ENCODE assay signal across 1 cellular context in the genomic region with DNA sequence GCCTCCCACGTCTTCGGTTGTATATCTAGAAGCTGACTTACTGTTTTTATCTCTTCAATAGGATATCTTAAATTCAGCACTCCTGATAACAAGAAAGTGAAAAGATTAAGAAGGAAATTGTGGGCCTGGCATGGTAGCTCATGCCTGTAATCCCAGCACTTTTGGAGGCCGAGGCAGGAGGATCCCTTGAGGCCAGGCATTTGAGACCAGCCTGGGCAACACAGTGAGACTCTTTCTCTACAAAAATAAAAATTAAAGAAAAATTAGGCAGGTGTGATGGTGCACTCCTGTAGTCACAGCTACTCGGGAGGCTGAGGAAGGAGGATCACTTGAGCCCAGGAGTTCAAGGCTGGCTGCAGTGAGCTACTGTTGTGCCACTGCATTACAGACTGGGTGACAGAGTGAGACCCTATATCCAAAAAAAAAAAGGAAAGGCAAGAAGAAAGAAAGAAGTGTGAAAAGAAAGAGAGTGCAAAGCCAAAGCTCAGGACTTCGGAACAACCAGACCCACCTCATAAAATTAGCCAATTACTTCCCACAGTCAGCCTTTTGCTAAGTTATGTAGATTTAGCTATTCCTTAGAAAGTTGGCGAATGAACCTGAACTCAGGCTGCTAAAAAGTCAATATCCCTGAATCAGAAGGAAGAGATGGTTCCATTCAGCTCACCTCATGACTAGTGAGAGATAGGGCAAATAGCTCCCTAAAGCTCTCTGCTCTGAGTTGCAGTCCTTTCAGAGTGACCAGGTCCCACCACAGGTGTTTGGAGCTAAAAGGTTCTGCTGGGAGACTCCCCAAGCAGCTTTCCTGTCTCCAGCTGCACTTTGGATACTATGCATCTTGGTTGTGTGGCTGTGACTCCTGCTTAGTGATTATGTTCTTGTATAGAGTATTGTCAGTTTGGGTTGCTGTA.
A peak's percentile ranks its signal among the peaks of the same experiment; 100 is the strongest.
TF ChIP-seq lines count a peak whose summit lies in the region.

No MANE protein-coding gene starts in this region.

TF ChIP-seq in HepG2, 621 proteins besides CTCF, POLR2A, EP300 and RAD21 (continued from another document and continues in another):
- TF ChIP-seq CEBPB (IDR thresholded peaks at IDR 0.05; ENCODE audit: borderline replicate concordance, low read depth, low read length) (no peak), SP2 (CRISPR knock-in tag; IDR thresholded peaks at IDR 0.05) (no peak), SNAI1 (CRISPR knock-in tag; IDR thresholded peaks at IDR 0.05; ENCODE audit: borderline replicate concordance) (no peak), ZFP90 (CRISPR knock-in tag; IDR thresholded peaks at IDR 0.05; ENCODE audit: borderline replicate concordance) (no peak), POLR2AphosphoS5 (IDR thresholded peaks at IDR 0.05; ENCODE audit: low read depth, low read length) (peak; percentile 63; the same call in 1 of the 2 replicates), ZKSCAN1 (IDR thresholded peaks at IDR 0.05; ENCODE audit: low read length) (no peak), ZNF432 (CRISPR knock-in tag; IDR thresholded peaks at IDR 0.05; ENCODE audit: borderline replicate concordance) (no peak), TCF12 (IDR thresholded peaks at IDR 0.05) (no peak), TCF12 (CRISPR knock-in tag; IDR thresholded peaks at IDR 0.05) (no peak), ZNF577 (CRISPR knock-in tag; IDR thresholded peaks at IDR 0.05; ENCODE audit: borderline replicate concordance, low read depth) (no peak), ZBTB3 (CRISPR knock-in tag; IDR thresholded peaks at IDR 0.05; ENCODE audit: borderline replicate concordance, low read depth) (no peak), CAMTA2 (CRISPR knock-in tag; IDR thresholded peaks at IDR 0.05; ENCODE audit: borderline replicate concordance) (no peak), EEA1 (CRISPR knock-in tag; IDR thresholded peaks at IDR 0.05; ENCODE audit: borderline replicate concordance) (no peak), ZNF572 (CRISPR knock-in tag; IDR thresholded peaks at IDR 0.05) (no peak), BRD4 (CRISPR knock-in tag; IDR thresholded peaks at IDR 0.05) (no peak), CHD4 (IDR thresholded peaks at IDR 0.05; ENCODE audit: borderline replicate concordance, low read length) (no peak), ZNF264 (CRISPR knock-in tag; IDR thresholded peaks at IDR 0.05) (no peak)
- TF ChIP-seq, protein P1, sequence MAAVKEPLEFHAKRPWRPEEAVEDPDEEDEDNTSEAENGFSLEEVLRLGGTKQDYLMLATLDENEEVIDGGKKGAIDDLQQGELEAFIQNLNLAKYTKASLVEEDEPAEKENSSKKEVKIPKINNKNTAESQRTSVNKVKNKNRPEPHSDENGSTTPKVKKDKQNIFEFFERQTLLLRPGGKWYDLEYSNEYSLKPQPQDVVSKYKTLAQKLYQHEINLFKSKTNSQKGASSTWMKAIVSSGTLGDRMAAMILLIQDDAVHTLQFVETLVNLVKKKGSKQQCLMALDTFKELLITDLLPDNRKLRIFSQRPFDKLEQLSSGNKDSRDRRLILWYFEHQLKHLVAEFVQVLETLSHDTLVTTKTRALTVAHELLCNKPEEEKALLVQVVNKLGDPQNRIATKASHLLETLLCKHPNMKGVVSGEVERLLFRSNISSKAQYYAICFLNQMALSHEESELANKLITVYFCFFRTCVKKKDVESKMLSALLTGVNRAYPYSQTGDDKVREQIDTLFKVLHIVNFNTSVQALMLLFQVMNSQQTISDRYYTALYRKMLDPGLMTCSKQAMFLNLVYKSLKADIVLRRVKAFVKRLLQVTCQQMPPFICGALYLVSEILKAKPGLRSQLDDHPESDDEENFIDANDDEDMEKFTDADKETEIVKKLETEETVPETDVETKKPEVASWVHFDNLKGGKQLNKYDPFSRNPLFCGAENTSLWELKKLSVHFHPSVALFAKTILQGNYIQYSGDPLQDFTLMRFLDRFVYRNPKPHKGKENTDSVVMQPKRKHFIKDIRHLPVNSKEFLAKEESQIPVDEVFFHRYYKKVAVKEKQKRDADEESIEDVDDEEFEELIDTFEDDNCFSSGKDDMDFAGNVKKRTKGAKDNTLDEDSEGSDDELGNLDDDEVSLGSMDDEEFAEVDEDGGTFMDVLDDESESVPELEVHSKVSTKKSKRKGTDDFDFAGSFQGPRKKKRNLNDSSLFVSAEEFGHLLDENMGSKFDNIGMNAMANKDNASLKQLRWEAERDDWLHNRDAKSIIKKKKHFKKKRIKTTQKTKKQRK (IDR thresholded peaks at IDR 0.05; ENCODE audit: low read length) = no peak
- TF ChIP-seq, protein P2, sequence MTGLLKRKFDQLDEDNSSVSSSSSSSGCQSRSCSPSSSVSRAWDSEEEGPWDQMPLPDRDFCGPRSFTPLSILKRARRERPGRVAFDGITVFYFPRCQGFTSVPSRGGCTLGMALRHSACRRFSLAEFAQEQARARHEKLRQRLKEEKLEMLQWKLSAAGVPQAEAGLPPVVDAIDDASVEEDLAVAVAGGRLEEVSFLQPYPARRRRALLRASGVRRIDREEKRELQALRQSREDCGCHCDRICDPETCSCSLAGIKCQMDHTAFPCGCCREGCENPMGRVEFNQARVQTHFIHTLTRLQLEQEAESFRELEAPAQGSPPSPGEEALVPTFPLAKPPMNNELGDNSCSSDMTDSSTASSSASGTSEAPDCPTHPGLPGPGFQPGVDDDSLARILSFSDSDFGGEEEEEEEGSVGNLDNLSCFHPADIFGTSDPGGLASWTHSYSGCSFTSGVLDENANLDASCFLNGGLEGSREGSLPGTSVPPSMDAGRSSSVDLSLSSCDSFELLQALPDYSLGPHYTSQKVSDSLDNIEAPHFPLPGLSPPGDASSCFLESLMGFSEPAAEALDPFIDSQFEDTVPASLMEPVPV (CRISPR knock-in tag; IDR thresholded peaks at IDR 0.05) = no peak
- TF ChIP-seq, protein P3, sequence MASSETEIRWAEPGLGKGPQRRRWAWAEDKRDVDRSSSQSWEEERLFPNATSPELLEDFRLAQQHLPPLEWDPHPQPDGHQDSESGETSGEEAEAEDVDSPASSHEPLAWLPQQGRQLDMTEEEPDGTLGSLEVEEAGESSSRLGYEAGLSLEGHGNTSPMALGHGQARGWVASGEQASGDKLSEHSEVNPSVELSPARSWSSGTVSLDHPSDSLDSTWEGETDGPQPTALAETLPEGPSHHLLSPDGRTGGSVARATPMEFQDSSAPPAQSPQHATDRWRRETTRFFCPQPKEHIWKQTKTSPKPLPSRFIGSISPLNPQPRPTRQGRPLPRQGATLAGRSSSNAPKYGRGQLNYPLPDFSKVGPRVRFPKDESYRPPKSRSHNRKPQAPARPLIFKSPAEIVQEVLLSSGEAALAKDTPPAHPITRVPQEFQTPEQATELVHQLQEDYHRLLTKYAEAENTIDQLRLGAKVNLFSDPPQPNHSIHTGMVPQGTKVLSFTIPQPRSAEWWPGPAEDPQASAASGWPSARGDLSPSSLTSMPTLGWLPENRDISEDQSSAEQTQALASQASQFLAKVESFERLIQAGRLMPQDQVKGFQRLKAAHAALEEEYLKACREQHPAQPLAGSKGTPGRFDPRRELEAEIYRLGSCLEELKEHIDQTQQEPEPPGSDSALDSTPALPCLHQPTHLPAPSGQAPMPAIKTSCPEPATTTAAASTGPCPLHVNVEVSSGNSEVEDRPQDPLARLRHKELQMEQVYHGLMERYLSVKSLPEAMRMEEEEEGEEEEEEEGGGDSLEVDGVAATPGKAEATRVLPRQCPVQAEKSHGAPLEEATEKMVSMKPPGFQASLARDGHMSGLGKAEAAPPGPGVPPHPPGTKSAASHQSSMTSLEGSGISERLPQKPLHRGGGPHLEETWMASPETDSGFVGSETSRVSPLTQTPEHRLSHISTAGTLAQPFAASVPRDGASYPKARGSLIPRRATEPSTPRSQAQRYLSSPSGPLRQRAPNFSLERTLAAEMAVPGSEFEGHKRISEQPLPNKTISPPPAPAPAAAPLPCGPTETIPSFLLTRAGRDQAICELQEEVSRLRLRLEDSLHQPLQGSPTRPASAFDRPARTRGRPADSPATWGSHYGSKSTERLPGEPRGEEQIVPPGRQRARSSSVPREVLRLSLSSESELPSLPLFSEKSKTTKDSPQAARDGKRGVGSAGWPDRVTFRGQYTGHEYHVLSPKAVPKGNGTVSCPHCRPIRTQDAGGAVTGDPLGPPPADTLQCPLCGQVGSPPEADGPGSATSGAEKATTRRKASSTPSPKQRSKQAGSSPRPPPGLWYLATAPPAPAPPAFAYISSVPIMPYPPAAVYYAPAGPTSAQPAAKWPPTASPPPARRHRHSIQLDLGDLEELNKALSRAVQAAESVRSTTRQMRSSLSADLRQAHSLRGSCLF (CRISPR knock-in tag; IDR thresholded peaks at IDR 0.05; ENCODE audit: borderline replicate concordance) = no peak
- TF ChIP-seq, protein P4, sequence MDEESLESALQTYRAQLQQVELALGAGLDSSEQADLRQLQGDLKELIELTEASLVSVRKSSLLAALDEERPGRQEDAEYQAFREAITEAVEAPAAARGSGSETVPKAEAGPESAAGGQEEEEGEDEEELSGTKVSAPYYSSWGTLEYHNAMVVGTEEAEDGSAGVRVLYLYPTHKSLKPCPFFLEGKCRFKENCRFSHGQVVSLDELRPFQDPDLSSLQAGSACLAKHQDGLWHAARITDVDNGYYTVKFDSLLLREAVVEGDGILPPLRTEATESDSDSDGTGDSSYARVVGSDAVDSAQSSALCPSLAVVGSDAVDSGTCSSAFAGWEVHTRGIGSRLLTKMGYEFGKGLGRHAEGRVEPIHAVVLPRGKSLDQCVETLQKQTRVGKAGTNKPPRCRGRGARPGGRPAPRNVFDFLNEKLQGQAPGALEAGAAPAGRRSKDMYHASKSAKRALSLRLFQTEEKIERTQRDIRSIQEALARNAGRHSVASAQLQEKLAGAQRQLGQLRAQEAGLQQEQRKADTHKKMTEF (CRISPR knock-in tag; IDR thresholded peaks at IDR 0.05) = peak; percentile 18; the same call in 1 of the 2 replicates
- TF ChIP-seq, protein P5, sequence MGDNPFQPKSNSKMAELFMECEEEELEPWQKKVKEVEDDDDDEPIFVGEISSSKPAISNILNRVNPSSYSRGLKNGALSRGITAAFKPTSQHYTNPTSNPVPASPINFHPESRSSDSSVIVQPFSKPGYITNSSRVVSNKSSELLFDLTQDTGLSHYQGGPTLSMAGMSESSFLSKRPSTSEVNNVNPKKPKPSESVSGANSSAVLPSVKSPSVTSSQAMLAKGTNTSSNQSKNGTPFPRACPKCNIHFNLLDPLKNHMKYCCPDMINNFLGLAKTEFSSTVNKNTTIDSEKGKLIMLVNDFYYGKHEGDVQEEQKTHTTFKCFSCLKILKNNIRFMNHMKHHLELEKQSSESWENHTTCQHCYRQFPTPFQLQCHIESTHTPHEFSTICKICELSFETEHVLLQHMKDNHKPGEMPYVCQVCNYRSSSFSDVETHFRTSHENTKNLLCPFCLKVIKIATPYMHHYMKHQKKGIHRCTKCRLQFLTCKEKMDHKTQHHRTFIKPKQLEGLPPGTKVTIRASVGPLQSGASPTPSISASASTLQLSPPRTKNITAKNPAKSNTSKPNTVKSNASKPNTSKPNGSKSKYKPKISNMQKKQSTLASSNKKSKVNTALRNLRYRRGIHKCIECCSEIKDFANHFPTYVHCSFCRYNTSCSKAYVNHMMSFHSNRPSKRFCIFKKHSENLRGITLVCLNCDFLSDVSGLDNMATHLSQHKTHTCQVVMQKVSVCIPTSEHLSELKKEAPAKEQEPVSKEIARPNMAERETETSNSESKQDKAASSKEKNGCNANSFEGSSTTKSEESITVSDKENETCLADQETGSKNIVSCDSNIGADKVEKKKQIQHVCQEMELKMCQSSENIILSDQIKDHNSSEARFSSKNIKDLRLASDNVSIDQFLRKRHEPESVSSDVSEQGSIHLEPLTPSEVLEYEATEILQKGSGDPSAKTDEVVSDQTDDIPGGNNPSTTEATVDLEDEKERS (CRISPR knock-in tag; IDR thresholded peaks at IDR 0.05) = no peak
- TF ChIP-seq, protein P6, sequence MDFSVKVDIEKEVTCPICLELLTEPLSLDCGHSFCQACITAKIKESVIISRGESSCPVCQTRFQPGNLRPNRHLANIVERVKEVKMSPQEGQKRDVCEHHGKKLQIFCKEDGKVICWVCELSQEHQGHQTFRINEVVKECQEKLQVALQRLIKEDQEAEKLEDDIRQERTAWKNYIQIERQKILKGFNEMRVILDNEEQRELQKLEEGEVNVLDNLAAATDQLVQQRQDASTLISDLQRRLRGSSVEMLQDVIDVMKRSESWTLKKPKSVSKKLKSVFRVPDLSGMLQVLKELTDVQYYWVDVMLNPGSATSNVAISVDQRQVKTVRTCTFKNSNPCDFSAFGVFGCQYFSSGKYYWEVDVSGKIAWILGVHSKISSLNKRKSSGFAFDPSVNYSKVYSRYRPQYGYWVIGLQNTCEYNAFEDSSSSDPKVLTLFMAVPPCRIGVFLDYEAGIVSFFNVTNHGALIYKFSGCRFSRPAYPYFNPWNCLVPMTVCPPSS (IDR thresholded peaks at IDR 0.05) = no peak
- TF ChIP-seq, protein P7, sequence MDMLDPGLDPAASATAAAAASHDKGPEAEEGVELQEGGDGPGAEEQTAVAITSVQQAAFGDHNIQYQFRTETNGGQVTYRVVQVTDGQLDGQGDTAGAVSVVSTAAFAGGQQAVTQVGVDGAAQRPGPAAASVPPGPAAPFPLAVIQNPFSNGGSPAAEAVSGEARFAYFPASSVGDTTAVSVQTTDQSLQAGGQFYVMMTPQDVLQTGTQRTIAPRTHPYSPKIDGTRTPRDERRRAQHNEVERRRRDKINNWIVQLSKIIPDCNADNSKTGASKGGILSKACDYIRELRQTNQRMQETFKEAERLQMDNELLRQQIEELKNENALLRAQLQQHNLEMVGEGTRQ (IDR thresholded peaks at IDR 0.05; ENCODE audit: low read depth, low read length) = no peak
- TF ChIP-seq, protein P7 (CRISPR knock-in tag; IDR thresholded peaks at IDR 0.05; ENCODE audit: borderline replicate concordance) = no peak
- TF ChIP-seq, protein P8, sequence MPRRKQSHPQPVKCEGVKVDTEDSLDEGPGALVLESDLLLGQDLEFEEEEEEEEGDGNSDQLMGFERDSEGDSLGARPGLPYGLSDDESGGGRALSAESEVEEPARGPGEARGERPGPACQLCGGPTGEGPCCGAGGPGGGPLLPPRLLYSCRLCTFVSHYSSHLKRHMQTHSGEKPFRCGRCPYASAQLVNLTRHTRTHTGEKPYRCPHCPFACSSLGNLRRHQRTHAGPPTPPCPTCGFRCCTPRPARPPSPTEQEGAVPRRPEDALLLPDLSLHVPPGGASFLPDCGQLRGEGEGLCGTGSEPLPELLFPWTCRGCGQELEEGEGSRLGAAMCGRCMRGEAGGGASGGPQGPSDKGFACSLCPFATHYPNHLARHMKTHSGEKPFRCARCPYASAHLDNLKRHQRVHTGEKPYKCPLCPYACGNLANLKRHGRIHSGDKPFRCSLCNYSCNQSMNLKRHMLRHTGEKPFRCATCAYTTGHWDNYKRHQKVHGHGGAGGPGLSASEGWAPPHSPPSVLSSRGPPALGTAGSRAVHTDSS (CRISPR knock-in tag; conservative IDR thresholded peaks at IDR 0.05) = no peak
